In genomic region chr20:52425253-52425652, GRCh38 we compare ENCODE assay signal across 23 cellular contexts.
A peak's percentile ranks its signal among the peaks of the same experiment; 100 is the strongest.
DNase-seq lines count a peak whose midpoint lies in the region; ATAC-seq, FAIRE-seq and TF ChIP-seq lines count a peak whose summit lies in the region.
"Had no signal": no experiment of that assay in that cellular context is flagged by ENCODE, and none has a peak within 500 bp of the region (broad histone marks: within the 10 kb centered on the region; RNA-seq: fewer than 3 reads in every experiment).

No MANE protein-coding gene starts in this region.

- peaks cover 10% of the 10 kb centered on the region for H3K9me3 Mint-ChIP-seq in nephron progenitor cell
- H3K9me3 Mint-ChIP-seq: activated T-cell treated with anti-CD3 and anti-CD28 coated beads, Interleukin-2, amount 50 U/mL, for 24 hours had no signal

- H3K36me3 ChIP-seq in K562 (ENCODE audit: control insufficient read depth, insufficient read depth, low read length) (no peaks in the 10 kb centered on the region), esophagus squamous epithelium (no peaks in the 10 kb centered on the region)
- H3K36me3 ChIP-seq: pancreas, stomach had no signal

- ATAC-seq in K562, result no peak
- ATAC-seq: activated naive CD8-positive, alpha-beta T cell treated with anti-CD3 and anti-CD28 coated beads, Interleukin-2, amount 50 U/mL, for 24 hours; pancreas had no signal

- DNase-seq in DMS53 (lab: John Stamatoyannopoulos, UW) (peak; percentile 3), DMS53 treated with DMSO at 0.1 percent for 48 hours (lab: John Stamatoyannopoulos, UW; ENCODE audit: unreplicated experiment) (no peak), H4 (ENCODE audit: low spot score) (peak; percentile 50), K562 (ENCODE audit: extremely low read depth in 1 of 4, low spot score in 3 of 4) (peak in 2 of 4 experiments; percentile 17 to 28), nephron progenitor cell (no peak), HCEC 1CT (no peak), esophagus squamous epithelium (lab: John Stamatoyannopoulos, UW) (no peak), cerebellar nuclear complex (lab: John Stamatoyannopoulos, UW) (no peak)
- DNase-seq: 8988T; activated CD4-positive, alpha-beta T cell treated with anti-CD3 and anti-CD28 coated beads for 4 hours; activated naive CD8-positive, alpha-beta T cell treated with anti-CD3 and anti-CD28 coated beads, Interleukin-2, amount 50 U/mL, for 24 hours; activated T-cell treated with anti-CD3 and anti-CD28 coated beads, Interleukin-2, amount 50 U/mL, for 24 hours; central memory CD4-positive, alpha-beta T cell; COR-L47; MM.1S; NCI-H2107; pancreas; SHP77; stomach; T-helper 2 cell had no signal

- no TSS peak for BruUV-seq in K562 (replicated peaks; lab: Mats Ljungman, UMichigan)

- TF ChIP-seq RAD21 in K562 (CRISPR knock-in tag; conservative IDR thresholded peaks at IDR 0.05 in 1 of 2, IDR thresholded peaks at IDR 0.05 in 1 of 2), result no peak

- TF ChIP-seq POLR2A in K562 (conservative IDR thresholded peaks at IDR 0.05) (no peak), esophagus squamous epithelium (IDR thresholded peaks at IDR 0.05) (no peak)

- H4K20me1 ChIP-seq in K562 (replicated peaks; ENCODE audit: control insufficient read depth, insufficient read depth, low read length), result no peaks in the 10 kb centered on the region

- peaks cover 5% of the 10 kb centered on the region for H3K36me3 Mint-ChIP-seq in nephron progenitor cell (ENCODE audit: low read depth)

- no peak for TF ChIP-seq EP300 in K562 (IDR thresholded peaks at IDR 0.05; ENCODE audit: low read length)

- FAIRE-seq in K562 (lab: Jason Lieb, UNC), result peak; percentile 60
- FAIRE-seq: endometrium, keratinocyte, pancreas had no signal

- peaks cover 17% of the 10 kb centered on the region for H3K4me1 Mint-ChIP-seq in nephron progenitor cell

- H3K9ac ChIP-seq in K562 (ENCODE audit: insufficient read depth in 1 of 2, low read depth in 2 of 2, low read length in 2 of 2), result no peak overlapping the region

- TF ChIP-seq CTCF in K562 (IDR thresholded peaks at IDR 0.05 in 2 of 3, conservative IDR thresholded peaks at IDR 0.05 in 1 of 3; ENCODE audit: insufficient read depth in 2 of 3, low read depth in 1 of 3, low read length in 3 of 3) (no peak), nephron progenitor cell (IDR thresholded peaks at IDR 0.05) (no peak), esophagus squamous epithelium (IDR thresholded peaks at IDR 0.05) (no peak)

- H3K27ac Mint-ChIP-seq in nephron progenitor cell, result peak overlapping the region; percentile 82

- intact Hi-C loops in K562 (cut with micrococcal nuclease), result no loop called here
- intact Hi-C loops in esophagus squamous epithelium (cut with DNase I), result no loop called here

- peak overlapping the region; percentile 36; the same call in 1 of the 2 replicates for H3K4me2 ChIP-seq in K562 (ENCODE audit: insufficient read depth, low read length)

- H3K27me3 ChIP-seq in K562 (ENCODE audit: control insufficient read depth in 2 of 2, insufficient read depth in 2 of 2, low read length in 2 of 2) (no peaks in the 10 kb centered on the region), esophagus squamous epithelium (no peaks in the 10 kb centered on the region)
- H3K27me3 ChIP-seq: pancreas, stomach had no signal

- H3K4me3 ChIP-seq in K562, result no peak overlapping the region
- no peak overlapping the region for H3K4me3 ChIP-seq in esophagus squamous epithelium
- H3K4me3 ChIP-seq: pancreas, skin epidermis, stomach had no signal

- H3K4me3 Mint-ChIP-seq in nephron progenitor cell, result no peak overlapping the region
- H3K4me3 Mint-ChIP-seq: activated naive CD8-positive, alpha-beta T cell treated with anti-CD3 and anti-CD28 coated beads, Interleukin-2, amount 50 U/mL, for 24 hours; activated T-cell treated with anti-CD3 and anti-CD28 coated beads, Interleukin-2, amount 50 U/mL, for 24 hours had no signal

- H3K79me2 ChIP-seq in K562 (ENCODE audit: control insufficient read depth, insufficient read depth, low read length), result no peaks in the 10 kb centered on the region

- H3K4me1 ChIP-seq in K562 (replicated peaks in 1 of 2; ENCODE audit: control insufficient read depth in 2 of 2, insufficient read depth in 2 of 2, low read length in 2 of 2), result no peaks in the 10 kb centered on the region; a peak in 1 of 5 replicates
- peaks cover 0 to 4% (median 0%) of the 10 kb centered on the region in 3 donors for H3K4me1 ChIP-seq in esophagus squamous epithelium
- H3K4me1 ChIP-seq: pancreas, stomach had no signal

- peak overlapping the region; percentile 28; the same call in 1 of the 2 replicates for H2AFZ ChIP-seq in K562 (ENCODE audit: low read depth, low read length)

- WGBS in K562 (ENCODE audit: insufficient coverage, low coverage, missing lambda C conversion rate), result 3% methylated on average over 9 of the region's 9 CpGs
- 53 to 62% methylated on average over 9 of the region's 9 CpGs for WGBS in esophagus squamous epithelium, 2 donors

- POLR2A ChIA-PET in K562 (lab: Yijun Ruan, JAX), result no interaction called here

- no peaks in the 10 kb centered on the region for H3K9me1 ChIP-seq in K562 (ENCODE audit: control insufficient read depth, insufficient read depth, low read length)

- in situ Hi-C loops in K562 (cut with MboI), result no loop called here

- H3K9me3 ChIP-seq in K562 (replicated peaks; ENCODE audit: control insufficient read depth, insufficient read depth, low read depth, low read length) (0 out of 2 replicates have a peak, but pooled peaks cover 3% of the 10 kb centered on the region), esophagus squamous epithelium (peaks cover 0 to 9% (median 0%) of the 10 kb centered on the region in 3 donors)
- H3K9me3 ChIP-seq: pancreas, stomach had no signal

- CTCF ChIA-PET in K562 (lab: Yijun Ruan, JAX; ENCODE audit: low intra/inter-chr PET ratio), result no interaction called here

- H3K27ac ChIP-seq in K562 (ENCODE audit: extremely low read depth, low read depth, low read length) (peak overlapping the region; percentile 37; the same call in 2 of the 3 replicates), esophagus squamous epithelium (no peak overlapping the region)
- H3K27ac ChIP-seq: pancreas, stomach had no signal

- peaks cover 11% of the 10 kb centered on the region for H3K27me3 Mint-ChIP-seq in nephron progenitor cell (ENCODE audit: low read depth, poor library complexity)
- H3K27me3 Mint-ChIP-seq: activated naive CD8-positive, alpha-beta T cell treated with anti-CD3 and anti-CD28 coated beads, Interleukin-2, amount 50 U/mL, for 24 hours; activated T-cell treated with anti-CD3 and anti-CD28 coated beads, Interleukin-2, amount 50 U/mL, for 24 hours had no signal

TF ChIP-seq in K562, 482 proteins besides CTCF, POLR2A, EP300 and RAD21:
- TF ChIP-seq MAFF (IDR thresholded peaks at IDR 0.05; ENCODE audit: low read length) (0 out of 2 replicates have a peak, but pooled peaks have one; percentile 13), MAFG (tag; conservative IDR thresholded peaks at IDR 0.05) (0 out of 2 replicates have a peak, but pooled peaks have one; percentile 42), HMGN3 (IDR thresholded peaks at IDR 0.05; ENCODE audit: borderline replicate concordance, extremely low read depth, insufficient read length, low read depth, low read length) (no peak), CXXC5 (CRISPR knock-in tag; IDR thresholded peaks at IDR 0.05) (no peak), EGR1 (conservative IDR thresholded peaks at IDR 0.05) (no peak), C11orf30 (IDR thresholded peaks at IDR 0.05; ENCODE audit: low read depth) (peak; percentile 62), ZNF316 (IDR thresholded peaks at IDR 0.05) (peak; percentile 36; the same call in 1 of the 2 replicates), MYNN (IDR thresholded peaks at IDR 0.05) (peak; percentile 98), MYNN (CRISPR knock-in tag; IDR thresholded peaks at IDR 0.05) (no peak), FOXP1 (CRISPR knock-in tag; IDR thresholded peaks at IDR 0.05) (no peak), RCOR1 (IDR thresholded peaks at IDR 0.05; ENCODE audit: borderline replicate concordance in 1 of 2, low read depth in 2 of 2, low read length in 2 of 2) (0 out of 4 replicates have a peak, but pooled peaks of 1 of the 2 experiments have one; percentile 9), NFE2 (IDR thresholded peaks at IDR 0.05; ENCODE audit: low read depth) (peak; percentile 55)

Comparison
In these comparisons a context has a peak if more than half of its experiments do, and no peak if none do; other contexts are left out.
1. DNase-seq: peak in DMS53 (single experiment) and H4 (single experiment); none in DMS53 treated with DMSO at 0.1 percent for 48 hours (single experiment), nephron progenitor cell (single experiment), HCEC 1CT (single experiment), esophagus squamous epithelium (single experiment) and cerebellar nuclear complex (0 of 2).